ENCODE assay signal across 18 cellular contexts in genomic region chr1:151995774-151996173, GRCh38. TPM values are rescaled to one million over a fixed set of nuclear protein-coding genes. Genes with fewer than 3 reads are reported as not detected.
A peak's percentile ranks its signal among the peaks of the same experiment; 100 is the strongest.
DNase-seq lines count a peak whose midpoint lies in the region; ATAC-seq, FAIRE-seq and TF ChIP-seq lines count a peak whose summit lies in the region.
"Had no signal": no experiment of that assay in that cellular context is flagged by ENCODE, and none has a peak within 500 bp of the region (broad histone marks: within the 10 kb centered on the region; RNA-seq: fewer than 3 reads in every experiment).

No MANE protein-coding gene starts in this region.

- H3K27me3 ChIP-seq in pancreas = no peaks in the 10 kb centered on the region

- DNase-seq in H4 (ENCODE audit: low spot score) (peak; percentile 50), fibroblast of peridontal ligament (ENCODE audit: extremely low read depth) (peak; percentile 50), NCI-H146 (lab: John Stamatoyannopoulos, UW) (no peak), pancreas (no peak)
- DNase-seq in activated CD8-positive, alpha-beta T cell treated with anti-CD3 and anti-CD28 coated beads, Interleukin-2, amount 10 ng/mL, durations not matched to agents 7 days and 5 days = no peak
- DNase-seq: activated T-cell treated with anti-CD3 and anti-CD28 coated beads, Interleukin-2, amount 50 U/mL, for 72 hours; NCI-H1436 treated with DMSO at 0.1 percent for 48 hours; stimulated activated CD4-positive, alpha-beta T cell treated with anti-CD3 and anti-CD28 coated beads, Interleukin-2, amount 100 ng/mL, for 48 hours had no signal

- H3K36me3 ChIP-seq in pancreas = no peaks in the 10 kb centered on the region
- H3K36me3 ChIP-seq: prostate gland had no signal

- FAIRE-seq in A204.1 (lab: Jason Lieb, UNC) (peak; percentile 29), TTC549 (lab: Jason Lieb, UNC) (peak; percentile 7), pancreas (lab: Jason Lieb, UNC) (no peak)
- FAIRE-seq: HTR-8/SVneo had no signal

- TF ChIP-seq CTCF in pancreas (IDR thresholded peaks at IDR 0.05) = no peak

- CTCF ChIA-PET in activated CD8-positive, alpha-beta T cell treated with anti-CD3 and anti-CD28 coated beads, Interleukin-2, amount 10 ng/mL, durations not matched to agents 7 days and 5 days (lab: Charles Lee) = interaction anchor here (0.6 to 27.4 kb wide), 16 partner anchors 9 to 832 kb away, joined by 3 to 1011 read pairs (median 4); partner anchors contain the start of gene THEM4

- peaks cover 21% of the 10 kb centered on the region for H3K36me3 Mint-ChIP-seq in activated CD8-positive, alpha-beta T cell treated with anti-CD3 and anti-CD28 coated beads, Interleukin-2, amount 10 ng/mL, durations not matched to agents 7 days and 5 days (ENCODE audit: low read depth)
- H3K36me3 Mint-ChIP-seq: activated naive CD4-positive, alpha-beta T cell treated with anti-CD3 and anti-CD28 coated beads, Interleukin-2, amount 50 U/mL, for 24 hours had no signal

- peak overlapping the region in 1 of 4 donors; percentile 6 for H3K27ac ChIP-seq in pancreas
- H3K27ac ChIP-seq: prostate gland, SK-N-MC had no signal

- H3K27ac Mint-ChIP-seq in activated CD8-positive, alpha-beta T cell treated with anti-CD3 and anti-CD28 coated beads, Interleukin-2, amount 10 ng/mL, durations not matched to agents 7 days and 5 days = no peak overlapping the region
- H3K27ac Mint-ChIP-seq: activated naive CD4-positive, alpha-beta T cell treated with anti-CD3 and anti-CD28 coated beads, Interleukin-2, amount 50 U/mL, for 24 hours; GM23338 had no signal

- peaks cover 0 to 14% (median 7%) of the 10 kb centered on the region in 3 donors for H3K4me1 ChIP-seq in pancreas

- no peaks in the 10 kb centered on the region for H3K9me3 Mint-ChIP-seq in activated CD8-positive, alpha-beta T cell treated with anti-CD3 and anti-CD28 coated beads, Interleukin-2, amount 10 ng/mL, durations not matched to agents 7 days and 5 days (ENCODE audit: insufficient read depth)
- H3K9me3 Mint-ChIP-seq: activated naive CD4-positive, alpha-beta T cell treated with anti-CD3 and anti-CD28 coated beads, Interleukin-2, amount 50 U/mL, for 24 hours; activated T-cell treated with anti-CD3 and anti-CD28 coated beads, Interleukin-2, amount 50 U/mL, for 72 hours; GM23338 had no signal

- intact Hi-C loops in pancreas (cut with DNase I) = loop anchor here in 1 of 3 donors (5.0 kb wide), 1 partner anchor 63 kb away; no protein-coding TSS in a partner anchor

- POLR2A ChIA-PET in activated CD8-positive, alpha-beta T cell treated with anti-CD3 and anti-CD28 coated beads, Interleukin-2, amount 10 ng/mL, durations not matched to agents 7 days and 5 days (lab: Charles Lee) = no interaction called here

- ATAC-seq in HG03159 (IDR thresholded peaks at IDR 0.05; ENCODE audit: unreplicated experiment) (no peak), pancreas (no peak)
- ATAC-seq in activated CD8-positive, alpha-beta T cell treated with anti-CD3 and anti-CD28 coated beads, Interleukin-2, amount 10 ng/mL, durations not matched to agents 7 days and 5 days = no peak
- ATAC-seq: activated T-cell treated with anti-CD3 and anti-CD28 coated beads, Interleukin-2, amount 50 U/mL, for 72 hours; GM23338; left colon had no signal

- H3K27me3 Mint-ChIP-seq in activated CD8-positive, alpha-beta T cell treated with anti-CD3 and anti-CD28 coated beads, Interleukin-2, amount 10 ng/mL, durations not matched to agents 7 days and 5 days (ENCODE audit: low read depth) = peaks cover 13% of the 10 kb centered on the region
- H3K27me3 Mint-ChIP-seq: activated naive CD4-positive, alpha-beta T cell treated with anti-CD3 and anti-CD28 coated beads, Interleukin-2, amount 50 U/mL, for 24 hours had no signal

- no peaks in the 10 kb centered on the region for H3K9me3 ChIP-seq in pancreas
- H3K9me3 ChIP-seq: prostate gland had no signal

- WGBS in pancreas, 2 donors = 69 to 71% methylated on average over 2 of the region's 2 CpGs

- peaks cover 32% of the 10 kb centered on the region for H3K4me1 Mint-ChIP-seq in activated CD8-positive, alpha-beta T cell treated with anti-CD3 and anti-CD28 coated beads, Interleukin-2, amount 10 ng/mL, durations not matched to agents 7 days and 5 days (ENCODE audit: low read depth)

- H3K4me3 Mint-ChIP-seq in activated CD8-positive, alpha-beta T cell treated with anti-CD3 and anti-CD28 coated beads, Interleukin-2, amount 10 ng/mL, durations not matched to agents 7 days and 5 days = no peak overlapping the region

- H3K4me3 ChIP-seq in pancreas = no peak overlapping the region
- H3K4me3 ChIP-seq: prostate gland, SK-N-MC had no signal

RNA-seq across cellular contexts. Expression of gene S100A10, which starts 2.1 kb away (rescaled TPM):
- 58.6 and 87.8 TPM in 2 replicates for total RNA-seq in H4 (2014; rRNA removed; shearing (Covaris generic))
- total RNA-seq in activated CD8-positive, alpha-beta T cell treated with anti-CD3 and anti-CD28 coated beads, Interleukin-2, amount 10 ng/mL, durations not matched to agents 7 days and 5 days = 100 to 1,000 TPM; 540 to 571 TPM
- total RNA-seq in pancreas = 100 to 1,000 TPM in 2 of 6 donors, 10 to 100 TPM in 4; 34.3 to 211 (median 74.6) TPM
- 100 to 1,000 TPM; 203 to 269 TPM for polyA plus RNA-seq in pancreas

RNA-seq across cellular contexts. Expression of gene S100A11, which starts 41.0 kb away (rescaled TPM):
- 377 and 488 TPM in 2 replicates for total RNA-seq in H4 (2014; rRNA removed; shearing (Covaris generic))
- 100 to 1,000 TPM; 269 to 293 TPM for total RNA-seq in activated CD8-positive, alpha-beta T cell treated with anti-CD3 and anti-CD28 coated beads, Interleukin-2, amount 10 ng/mL, durations not matched to agents 7 days and 5 days
- 100 to 1,000 TPM in 2 of 6 donors, 10 to 100 TPM in 4; 23.6 to 291 (median 61.9) TPM for total RNA-seq in pancreas
- polyA plus RNA-seq in pancreas = 100 to 1,000 TPM; 239 to 433 TPM
- polyA plus RNA-seq: neural cell had no signal

Comparison
In these comparisons a context has a peak if more than half of its experiments do, and no peak if none do; other contexts are left out.
1. DNase-seq: peak in H4 (single experiment) and fibroblast of peridontal ligament (single experiment); none in activated CD8-positive, alpha-beta T cell treated with anti-CD3 and anti-CD28 coated beads, Interleukin-2, amount 10 ng/mL, durations not matched to agents 7 days and 5 days (single experiment), NCI-H146 (single experiment) and pancreas (0 of 6).